Comparison of ENCODE assay signal across 9 cellular contexts in genomic region chr14:77580477-77580876, GRCh38. TPM values are rescaled to one million over a fixed set of nuclear protein-coding genes. Genes with fewer than 3 reads are reported as not detected.
DNase-seq lines count a peak whose midpoint lies in the region; ATAC-seq and TF ChIP-seq lines count a peak whose summit lies in the region.
"Had no signal": no experiment of that assay in that cellular context is flagged by ENCODE, and none has a peak within 500 bp of the region (broad histone marks: within the 10 kb centered on the region; RNA-seq: fewer than 3 reads in every experiment).

No MANE protein-coding gene starts in this region.

- H3K36me3 ChIP-seq in endocrine pancreas (ENCODE audit: control insufficient read depth, insufficient read depth, low read length) (no peaks in the 10 kb centered on the region), thyroid gland (peaks cover 3 to 4% of the 10 kb centered on the region in 2 donors)

- peak overlapping the region in 2 of 3 donors; percentile 15 to 20 for H3K27ac ChIP-seq in thyroid gland

- peaks cover 22% of the 10 kb centered on the region for H3K4me1 Mint-ChIP-seq in activated naive CD8-positive, alpha-beta T cell treated with anti-CD3 and anti-CD28 coated beads, Interleukin-2, amount 10 ng/mL, durations not matched to agents 7 days and 5 days
- peaks cover 19% of the 10 kb centered on the region for H3K4me1 Mint-ChIP-seq in activated naive CD8-positive, alpha-beta T cell treated with anti-CD3 and anti-CD28 coated beads for 36 hours

- CTCF ChIA-PET in HEK293T (lab: Yijun Ruan, JAX): interaction anchor here (0.7 to 1.1 kb wide), 3 partner anchors 10 to 28 kb away, joined by 3 to 4 read pairs (median 3); no protein-coding TSS in a partner anchor

- POLR2A ChIA-PET in activated naive CD8-positive, alpha-beta T cell treated with anti-CD3 and anti-CD28 coated beads, Interleukin-2, amount 10 ng/mL, durations not matched to agents 7 days and 5 days (lab: Charles Lee): interaction anchor here (1.0 to 1.5 kb wide), 3 partner anchors 13 to 35 kb away, joined by 4 to 6 read pairs (median 4); no protein-coding TSS in a partner anchor
- POLR2A ChIA-PET in HEK293T (lab: Yijun Ruan, JAX): no interaction called here

- H3K9ac ChIP-seq in endocrine pancreas (ENCODE audit: control insufficient read depth, insufficient read depth, low read length): no peak overlapping the region

- DNase-seq in activated naive CD8-positive, alpha-beta T cell treated with anti-CD3 and anti-CD28 coated beads, Interleukin-2, amount 10 ng/mL, durations not matched to agents 7 days and 5 days: no peak
- no peak for DNase-seq in activated naive CD8-positive, alpha-beta T cell treated with anti-CD3 and anti-CD28 coated beads for 36 hours
- DNase-seq in thyroid gland (peak; percentile 31 to 51), HEK293T (ENCODE audit: extremely low spot score) (no peak), activated gamma-delta T cell treated with Interleukin-2 at 50 U/mL for 16 hours (no peak)
- no peak for DNase-seq in NK-92 treated with Interleukin-12 subunit alpha and Interleukin-12 subunit beta, amount 100 ng/mL, for 24 hours (lab: John Stamatoyannopoulos, UW)
- DNase-seq: Calu3 had no signal

- no peaks in the 10 kb centered on the region for H3K9me3 Mint-ChIP-seq in activated naive CD8-positive, alpha-beta T cell treated with anti-CD3 and anti-CD28 coated beads, Interleukin-2, amount 10 ng/mL, durations not matched to agents 7 days and 5 days
- peaks cover 2% of the 10 kb centered on the region for H3K9me3 Mint-ChIP-seq in activated naive CD8-positive, alpha-beta T cell treated with anti-CD3 and anti-CD28 coated beads for 36 hours

- H3K27me3 ChIP-seq in endocrine pancreas (ENCODE audit: control insufficient read depth, insufficient read depth, low read length) (no peaks in the 10 kb centered on the region), thyroid gland (no peaks in the 10 kb centered on the region)

- peak overlapping the region; percentile 73 for H3K4me3 Mint-ChIP-seq in activated naive CD8-positive, alpha-beta T cell treated with anti-CD3 and anti-CD28 coated beads, Interleukin-2, amount 10 ng/mL, durations not matched to agents 7 days and 5 days
- H3K4me3 Mint-ChIP-seq in activated naive CD8-positive, alpha-beta T cell treated with anti-CD3 and anti-CD28 coated beads for 36 hours: no peak overlapping the region

- H3K4me1 ChIP-seq in endocrine pancreas (ENCODE audit: control insufficient read depth, insufficient read depth, low read length) (no peaks in the 10 kb centered on the region), thyroid gland (peaks cover 11 to 12% of the 10 kb centered on the region in 2 donors)

- no peak for TF ChIP-seq POLR2A in thyroid gland (IDR thresholded peaks at IDR 0.05)

- TF ChIP-seq CTCF in thyroid gland (IDR thresholded peaks at IDR 0.05): no peak

- ATAC-seq in activated naive CD8-positive, alpha-beta T cell treated with anti-CD3 and anti-CD28 coated beads, Interleukin-2, amount 10 ng/mL, durations not matched to agents 7 days and 5 days (ENCODE audit: low read depth): no peak
- peak; percentile 7 for ATAC-seq in HG03571 (IDR thresholded peaks at IDR 0.05; ENCODE audit: unreplicated experiment)

- 51 to 61% methylated on average over 4 of the region's 4 CpGs for WGBS in thyroid gland, 2 donors

- H3K4me3 ChIP-seq in endocrine pancreas (ENCODE audit: control insufficient read depth, insufficient read depth, low read length): peak overlapping the region; percentile 50
- no peak overlapping the region for H3K4me3 ChIP-seq in thyroid gland (replicated peaks in 1 of 3)

- peaks cover 27% of the 10 kb centered on the region for H3K36me3 Mint-ChIP-seq in activated naive CD8-positive, alpha-beta T cell treated with anti-CD3 and anti-CD28 coated beads, Interleukin-2, amount 10 ng/mL, durations not matched to agents 7 days and 5 days
- H3K36me3 Mint-ChIP-seq in activated naive CD8-positive, alpha-beta T cell treated with anti-CD3 and anti-CD28 coated beads for 36 hours: peaks cover 11% of the 10 kb centered on the region

- H3K9me3 ChIP-seq in endocrine pancreas (ENCODE audit: control insufficient read depth, low read length): no peaks in the 10 kb centered on the region
- H3K9me3 ChIP-seq in thyroid gland: no peaks in the 10 kb centered on the region

- H3K27ac Mint-ChIP-seq in activated naive CD8-positive, alpha-beta T cell treated with anti-CD3 and anti-CD28 coated beads, Interleukin-2, amount 10 ng/mL, durations not matched to agents 7 days and 5 days: peak overlapping the region; percentile 67
- H3K27ac Mint-ChIP-seq in activated naive CD8-positive, alpha-beta T cell treated with anti-CD3 and anti-CD28 coated beads for 36 hours: no peak overlapping the region

- intact Hi-C loops in thyroid gland (cut with DNase I): no loop called here

- H3K27me3 Mint-ChIP-seq in activated naive CD8-positive, alpha-beta T cell treated with anti-CD3 and anti-CD28 coated beads, Interleukin-2, amount 10 ng/mL, durations not matched to agents 7 days and 5 days: no peaks in the 10 kb centered on the region
- no peaks in the 10 kb centered on the region for H3K27me3 Mint-ChIP-seq in activated naive CD8-positive, alpha-beta T cell treated with anti-CD3 and anti-CD28 coated beads for 36 hours

TF ChIP-seq in HEK293T, 16 proteins besides CTCF, POLR2A, EP300 and RAD21:
- TF ChIP-seq ZNF384 (IDR thresholded peaks at IDR 0.05) (no peak), PKNOX1 (IDR thresholded peaks at IDR 0.05) (no peak), FOXK2 (IDR thresholded peaks at IDR 0.05) (no peak), SP1 (IDR thresholded peaks at IDR 0.05) (no peak), ELF4 (IDR thresholded peaks at IDR 0.05) (no peak), FOXM1 (IDR thresholded peaks at IDR 0.05; ENCODE audit: borderline replicate concordance) (no peak), L3MBTL2 (conservative IDR thresholded peaks at IDR 0.05) (no peak), ARNT (IDR thresholded peaks at IDR 0.05) (no peak), SUZ12 (IDR thresholded peaks at IDR 0.05) (no peak), TARDBP (IDR thresholded peaks at IDR 0.05) (no peak), LEF1 (IDR thresholded peaks at IDR 0.05; ENCODE audit: borderline replicate concordance) (no peak)

RNA-seq across cellular contexts. Expression of gene SPTLC2, which starts 36.0 kb away (rescaled TPM):
- 10 to 100 TPM; 57.1 to 60.6 TPM for total RNA-seq in activated naive CD8-positive, alpha-beta T cell treated with anti-CD3 and anti-CD28 coated beads, Interleukin-2, amount 10 ng/mL, durations not matched to agents 7 days and 5 days
- 10 to 100 TPM; 30.7 to 36.2 TPM for total RNA-seq in activated naive CD8-positive, alpha-beta T cell treated with anti-CD3 and anti-CD28 coated beads for 36 hours
- 10 to 100 TPM; 25.6 to 32.2 (median 29.0) TPM for total RNA-seq in thyroid gland

Comparison
In these comparisons a context has a peak if more than half of its experiments do, and no peak if none do; other contexts are left out.
1. DNase-seq: peak in thyroid gland (2 of 2); none in activated naive CD8-positive, alpha-beta T cell treated with anti-CD3 and anti-CD28 coated beads, Interleukin-2, amount 10 ng/mL, durations not matched to agents 7 days and 5 days (single experiment), activated naive CD8-positive, alpha-beta T cell treated with anti-CD3 and anti-CD28 coated beads for 36 hours (single experiment), HEK293T (single experiment), NK-92 treated with Interleukin-12 subunit alpha and Interleukin-12 subunit beta, amount 100 ng/mL, for 24 hours (single experiment) and activated gamma-delta T cell treated with Interleukin-2 at 50 U/mL for 16 hours (single experiment).